1 cellular context compared by ENCODE assay signal in the genomic region with DNA sequence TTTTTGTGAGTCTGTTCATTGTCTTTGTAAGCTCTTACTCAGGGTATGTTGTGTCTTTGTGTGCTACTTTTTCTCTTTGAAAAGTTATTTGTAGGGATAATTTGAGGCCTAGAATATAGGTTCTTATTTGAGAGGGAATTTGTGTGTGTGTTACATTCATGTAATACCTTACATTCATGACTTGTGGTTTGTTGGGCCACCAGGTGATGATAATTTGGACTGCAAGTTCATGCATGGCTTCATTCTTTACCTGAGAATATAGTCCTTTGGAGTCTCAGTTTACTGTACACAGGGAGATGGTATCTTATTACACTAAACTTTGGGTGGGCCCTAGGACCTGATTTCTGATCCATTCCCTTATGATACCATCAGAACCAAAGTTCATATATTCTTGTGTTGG.
TF ChIP-seq lines count a peak whose summit lies in the region.

No MANE protein-coding gene starts in this region.

TF ChIP-seq in IMR-90, 13 proteins besides CTCF, POLR2A, EP300 and RAD21 (continued from another document):
- TF ChIP-seq MXI1 (IDR thresholded peaks at IDR 0.05; ENCODE audit: borderline replicate concordance, low read depth, low read length) (no peak), NFE2L2 (IDR thresholded peaks at IDR 0.05; ENCODE audit: low read depth, low read length) (no peak), RCOR1 (IDR thresholded peaks at IDR 0.05; ENCODE audit: insufficient replicate concordance, low read length) (no peak), CHD1 (IDR thresholded peaks at IDR 0.05; ENCODE audit: low read depth, low read length) (no peak)
